Comparison of ENCODE assay signal across 2 cellular contexts in genomic region chr4:165324918-165325304, GRCh38.
TF ChIP-seq lines count a peak whose summit lies in the region.

No MANE protein-coding gene starts in this region.

TF ChIP-seq in IMR-90, 13 proteins besides CTCF, POLR2A, EP300 and RAD21:
- TF ChIP-seq ELK1 (IDR thresholded peaks at IDR 0.05; ENCODE audit: borderline replicate concordance, low read depth, low read length) (no peak), MAFK (IDR thresholded peaks at IDR 0.05; ENCODE audit: low read depth, low read length) (peak; percentile 66)

TF ChIP-seq in WTC11, 78 proteins besides CTCF, POLR2A, EP300 and RAD21 (continued from another document):
- TF ChIP-seq HMGXB4 (CRISPR knock-in tag; IDR thresholded peaks at IDR 0.05), result no peak
